7 cellular contexts compared by ENCODE assay signal in genomic region chrX:9566150-9566621, GRCh38.
DNase-seq lines count a peak whose midpoint lies in the region; ATAC-seq and TF ChIP-seq lines count a peak whose summit lies in the region.

No MANE protein-coding gene starts in this region.

- H3K4me1 ChIP-seq in SK-N-SH (ENCODE audit: control insufficient read depth in 1 of 2, insufficient read depth in 2 of 2, low read depth in 1 of 2, low read length in 1 of 2) (peaks cover 0 to 4% of the 10 kb centered on the region in 2 experiments; a peak in 2 of 4 replicates), fibroblast of lung (ENCODE audit: control insufficient read depth, extremely low read depth, insufficient read depth, low read length) (peaks cover 11% of the 10 kb centered on the region), neuronal stem cell (ENCODE audit: control insufficient read depth in 2 of 2, insufficient read depth in 1 of 2, low read depth in 1 of 2, low read length in 2 of 2) (peaks cover 0 to 9% of the 10 kb centered on the region in 2 donors)

- no peak overlapping the region for H2BK5ac ChIP-seq in neuronal stem cell (ENCODE audit: low read length)

- H3K9me3 Mint-ChIP-seq in HFFc6: no peaks in the 10 kb centered on the region

- H3K23ac ChIP-seq in neuronal stem cell (ENCODE audit: low read depth, low read length, poor library complexity): no peak overlapping the region

- H3K36me3 Mint-ChIP-seq in HFFc6 (ENCODE audit: low read depth): peaks cover 12% of the 10 kb centered on the region; the same call in 1 of the 2 replicates

- peaks cover 16% of the 10 kb centered on the region for H3K79me1 ChIP-seq in neuronal stem cell (ENCODE audit: low read depth, low read length)

- H3K9ac ChIP-seq in SK-N-SH (no peak overlapping the region), fibroblast of lung (ENCODE audit: insufficient read depth, low read length) (no peak overlapping the region), neuronal stem cell (ENCODE audit: low read depth, low read length, poor library complexity) (no peak overlapping the region)

- ATAC-seq in HG02852 (IDR thresholded peaks at IDR 0.05; ENCODE audit: unreplicated experiment): no peak

- H3K27me3 Mint-ChIP-seq in HFFc6 (ENCODE audit: insufficient read depth): no peaks in the 10 kb centered on the region

- CTCF ChIA-PET in SK-N-SH (lab: Yijun Ruan, JAX): no interaction called here

- peak in 1 of 2 experiments; percentile 22; a peak in 1 of 4 replicates for TF ChIP-seq EP300 in SK-N-SH (IDR thresholded peaks at IDR 0.05; ENCODE audit: borderline replicate concordance in 1 of 2, low read depth in 1 of 2, low read length in 1 of 2)

- H2AK5ac ChIP-seq in neuronal stem cell (ENCODE audit: low read depth, low read length): no peak overlapping the region

- H3K9me2 ChIP-seq in SK-N-SH: no peaks in the 10 kb centered on the region

- peak; percentile 76 for DNase-seq in HFFc6
- no peak for DNase-seq in SK-N-SH
- peak; percentile 85 to 91 for DNase-seq in fibroblast of lung (ENCODE audit: low read depth in 2 of 2)
- DNase-seq in posterior vena cava (ENCODE audit: low spot score): peak; percentile 85
- no peak for DNase-seq in neuronal stem cell (ENCODE audit: low spot score)
- DNase-seq in SIG-M5 treated with dmso at 0.1 percent for 504 hours (lab: John Stamatoyannopoulos, UW; ENCODE audit: unreplicated experiment): no peak

- no peak overlapping the region for H4K91ac ChIP-seq in neuronal stem cell (ENCODE audit: low read depth, low read length, poor library complexity)

- no peak for TF ChIP-seq RAD21 in SK-N-SH (IDR thresholded peaks at IDR 0.05; ENCODE audit: low read length)

- H3K36me3 ChIP-seq in SK-N-SH (replicated peaks in 1 of 2; ENCODE audit: control insufficient read depth in 1 of 2, insufficient read depth in 2 of 2, low read length in 1 of 2): no peaks in the 10 kb centered on the region
- H3K36me3 ChIP-seq in fibroblast of lung (ENCODE audit: control insufficient read depth, insufficient read depth, low read length): no peaks in the 10 kb centered on the region
- H3K36me3 ChIP-seq in neuronal stem cell (replicated peaks in 1 of 2; ENCODE audit: control insufficient read depth in 2 of 2, insufficient read depth in 2 of 2, low read length in 2 of 2): no peaks in the 10 kb centered on the region

- H3K14ac ChIP-seq in neuronal stem cell (ENCODE audit: low read length): no peak overlapping the region

- H2BK12ac ChIP-seq in neuronal stem cell (ENCODE audit: low read length): no peak overlapping the region

- H3K18ac ChIP-seq in neuronal stem cell (ENCODE audit: low read length): no peak overlapping the region

- H3K9me3 ChIP-seq in SK-N-SH (no peaks in the 10 kb centered on the region), fibroblast of lung (ENCODE audit: control insufficient read depth, insufficient read depth, low read depth, low read length) (no peaks in the 10 kb centered on the region), neuronal stem cell (replicated peaks in 1 of 2; ENCODE audit: control insufficient read depth in 2 of 2, insufficient read depth in 1 of 2, low read depth in 1 of 2, low read length in 2 of 2) (peaks cover 0 to 2% of the 10 kb centered on the region in 2 donors)

- H3K27me3 ChIP-seq in SK-N-SH (ENCODE audit: insufficient read depth) (no peaks in the 10 kb centered on the region), fibroblast of lung (ENCODE audit: control insufficient read depth, insufficient read depth, low read length) (no peaks in the 10 kb centered on the region), neuronal stem cell (ENCODE audit: control insufficient read depth in 3 of 3, insufficient read depth in 3 of 3, low read depth in 1 of 3, low read length in 3 of 3) (no peaks in the 10 kb centered on the region)

- POLR2A ChIA-PET in SK-N-SH (lab: Yijun Ruan, JAX): no interaction called here

- intact Hi-C loops in posterior vena cava (cut with DNase I): no loop called here

- WGBS in SK-N-SH (ENCODE audit: low lambda C conversion rate): 18% methylated on average over 6 of the region's 6 CpGs
- WGBS in neuronal stem cell (ENCODE audit: extremely low coverage in 2 of 2, insufficient read length in 2 of 2, insufficient replicate concordance in 1 of 2), 2 donors: no CpG with 5 or more reads among the region's 6 CpGs

- H4K8ac ChIP-seq in neuronal stem cell (ENCODE audit: low read depth, low read length): no peak overlapping the region

- H3K27ac Mint-ChIP-seq in HFFc6: peak overlapping the region; percentile 75; the same call in 1 of the 2 replicates

- H4K20me1 ChIP-seq in SK-N-SH (ENCODE audit: insufficient read depth) (peaks cover 4% of the 10 kb centered on the region; the same call in 1 of the 2 replicates), fibroblast of lung (ENCODE audit: control insufficient read depth, extremely low read depth, insufficient read depth, low read length) (no peaks in the 10 kb centered on the region)

- H3K4me3 ChIP-seq in SK-N-SH (ENCODE audit: low read depth in 2 of 2, low read length in 1 of 2) (no peak overlapping the region), fibroblast of lung (replicated peaks in 1 of 4; ENCODE audit: control extremely low read depth in 1 of 4, insufficient read depth in 1 of 4, low read depth in 3 of 4, low read length in 4 of 4) (no peak overlapping the region), neuronal stem cell (ENCODE audit: low read length in 2 of 2) (no peak overlapping the region)

- peaks cover 10% of the 10 kb centered on the region for H3F3A ChIP-seq in SK-N-SH (replicated peaks; ENCODE audit: insufficient read depth)

- no peak overlapping the region for H2BK120ac ChIP-seq in neuronal stem cell (ENCODE audit: low read depth, low read length)

- H3K27ac ChIP-seq in SK-N-SH (ENCODE audit: low read depth in 2 of 2, low read length in 1 of 2): peak overlapping the region in 1 of 2 experiments; percentile 23; a peak in 1 of 4 replicates
- H3K27ac ChIP-seq in fibroblast of lung (ENCODE audit: insufficient read depth, low read length): peak overlapping the region; percentile 19
- H3K27ac ChIP-seq in neuronal stem cell (replicated peaks; ENCODE audit: low read length): no peak overlapping the region

- H3K4me2 ChIP-seq in SK-N-SH: peak overlapping the region; percentile 32; the same call in 1 of the 2 replicates
- H3K4me2 ChIP-seq in fibroblast of lung (ENCODE audit: extremely low read depth, insufficient read depth, low read length): peak overlapping the region; percentile 23
- no peak overlapping the region for H3K4me2 ChIP-seq in neuronal stem cell (ENCODE audit: insufficient read depth, low read length, poor library complexity, severe bottlenecking)

- no peak overlapping the region for H3K4ac ChIP-seq in neuronal stem cell (ENCODE audit: low read length)

- H3K4me3 Mint-ChIP-seq in HFFc6: peak overlapping the region; percentile 61

- H3K4me1 Mint-ChIP-seq in HFFc6 (ENCODE audit: low read depth): peaks cover 31% of the 10 kb centered on the region

- H3K79me2 ChIP-seq in SK-N-SH (ENCODE audit: insufficient read depth): peaks cover 6% of the 10 kb centered on the region; the same call in 1 of the 2 replicates
- H3K79me2 ChIP-seq in fibroblast of lung (ENCODE audit: control insufficient read depth, insufficient read depth, low read length): peaks cover 14% of the 10 kb centered on the region

- peak; percentile 51 for TF ChIP-seq CTCF in HFFc6 (IDR thresholded peaks at IDR 0.05)
- TF ChIP-seq CTCF in SK-N-SH (IDR thresholded peaks at IDR 0.05): peak; percentile 21
- TF ChIP-seq CTCF in fibroblast of lung (conservative IDR thresholded peaks at IDR 0.05 in 1 of 2, IDR thresholded peaks at IDR 0.05 in 1 of 2; ENCODE audit: low read depth in 1 of 2, low read length in 2 of 2): no peak

- no peak overlapping the region for H2BK15ac ChIP-seq in neuronal stem cell (ENCODE audit: low read length)

- H2AFZ ChIP-seq in SK-N-SH (ENCODE audit: low read depth): no peak overlapping the region
- H2AFZ ChIP-seq in fibroblast of lung (ENCODE audit: low read length): no peak overlapping the region
- no peak overlapping the region for H2AFZ ChIP-seq in neuronal stem cell (ENCODE audit: low read length)

TF ChIP-seq in SK-N-SH, 30 proteins besides CTCF, POLR2A, EP300 and RAD21 (continues in another document):
- TF ChIP-seq MEF2A (IDR thresholded peaks at IDR 0.05; ENCODE audit: borderline replicate concordance, low read depth) (no peak), MAX (IDR thresholded peaks at IDR 0.05; ENCODE audit: low read depth) (0 out of 2 replicates have a peak, but pooled peaks have one; percentile 40), PBX3 (IDR thresholded peaks at IDR 0.05) (peak; percentile 21; the same call in 1 of the 2 replicates), GATA2 (CRISPR knock-in tag; IDR thresholded peaks at IDR 0.05) (no peak), RXRA (IDR thresholded peaks at IDR 0.05; ENCODE audit: borderline replicate concordance, low read depth) (peak; percentile 22; the same call in 1 of the 2 replicates), TAF1 (IDR thresholded peaks at IDR 0.05; ENCODE audit: borderline replicate concordance, low read depth, low read length) (no peak), SMC3 (IDR thresholded peaks at IDR 0.05; ENCODE audit: low read depth, low read length) (no peak), MXI1 (IDR thresholded peaks at IDR 0.05; ENCODE audit: low read depth, low read length) (no peak), POLR2AphosphoS5 (IDR thresholded peaks at IDR 0.05; ENCODE audit: low read depth, low read length) (no peak; the same call in 1 of the 2 replicates)

Comparison
In these comparisons a context has a peak if more than half of its experiments do, and no peak if none do; other contexts are left out.
1. DNase-seq: peak in HFFc6 (single experiment), fibroblast of lung (2 of 2) and posterior vena cava (single experiment); none in SK-N-SH (single experiment), neuronal stem cell (single experiment) and SIG-M5 treated with dmso at 0.1 percent for 504 hours (single experiment).
2. CTCF ChIP-seq: peak in HFFc6 (single experiment) and SK-N-SH (single experiment); none in fibroblast of lung (0 of 2).